In the genomic region with DNA sequence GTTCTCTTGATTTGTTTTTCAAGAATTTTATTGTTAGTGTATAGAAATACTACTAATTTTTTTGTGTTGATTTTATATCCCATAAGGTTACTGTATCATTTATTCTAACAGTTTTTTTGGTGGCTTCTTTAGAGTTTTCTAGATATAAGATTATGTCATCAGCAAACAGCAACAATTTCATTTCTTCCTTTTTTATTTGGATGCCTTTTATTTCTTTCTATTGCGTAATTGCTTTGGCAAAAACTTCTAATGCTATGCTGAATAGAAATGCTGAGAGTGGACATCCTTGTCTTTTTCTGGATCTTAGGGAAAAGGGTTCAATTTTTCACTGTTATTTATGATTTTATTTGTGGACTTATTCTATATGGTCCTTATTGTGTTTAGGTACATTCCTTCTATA, we compare ENCODE assay signal across 7 cellular contexts.
"Had no signal": no experiment of that assay in that cellular context is flagged by ENCODE, and none has a peak within 500 bp of the region (broad histone marks: within the 10 kb centered on the region; RNA-seq: fewer than 3 reads in every experiment).

No MANE protein-coding gene starts in this region.

- DNase-seq: GM23248, GOT3, H9, HCEC 1CT, KG1 had no signal

- H3K27ac Mint-ChIP-seq: H9 had no signal

- H3K4me1 Mint-ChIP-seq: H9 had no signal

- FAIRE-seq: H54, HTR-8/SVneo had no signal

- H3K27ac ChIP-seq: GM23248 had no signal

- H2AFZ ChIP-seq: GM23248 had no signal

- H3K4me3 ChIP-seq: GM23248 had no signal

- H3K9ac ChIP-seq: GM23248 had no signal

- H3K4me3 Mint-ChIP-seq: H9 had no signal
